In genomic region chr4:148030486-148030885, GRCh38 we compare ENCODE assay signal across 15 cellular contexts.
DNase-seq lines count a peak whose midpoint lies in the region; TF ChIP-seq lines count a peak whose summit lies in the region.
"Had no signal": no experiment of that assay in that cellular context is flagged by ENCODE, and none has a peak within 500 bp of the region (broad histone marks: within the 10 kb centered on the region; RNA-seq: fewer than 3 reads in every experiment).

No MANE protein-coding gene starts in this region.

- H3K79me2 ChIP-seq in neural progenitor cell (ENCODE audit: low read depth), result no peaks in the 10 kb centered on the region

- no peak overlapping the region for H3K9ac ChIP-seq in neural progenitor cell

- peaks cover 3% of the 10 kb centered on the region for H3K36me3 Mint-ChIP-seq in neural progenitor cell

- no peaks in the 10 kb centered on the region for H4K20me1 ChIP-seq in neural progenitor cell (ENCODE audit: low read depth)

- H3F3A ChIP-seq in neural progenitor cell (ENCODE audit: low read depth), result no peaks in the 10 kb centered on the region

- H3K9me3 Mint-ChIP-seq in neural progenitor cell, result peaks cover 5% of the 10 kb centered on the region

- no peaks in the 10 kb centered on the region for H3K4me1 ChIP-seq in neural progenitor cell

- peak overlapping the region; percentile 1 for H3K27ac Mint-ChIP-seq in neural progenitor cell

- peaks cover 2% of the 10 kb centered on the region for H3K36me3 ChIP-seq in neural progenitor cell

- no peak for TF ChIP-seq CTCF in neural progenitor cell (IDR thresholded peaks at IDR 0.05)

- H3K9me3 ChIP-seq in neural progenitor cell (ENCODE audit: low read depth), result no peaks in the 10 kb centered on the region

- H3K4me3 ChIP-seq in neural progenitor cell, result no peak overlapping the region

- H3K4me2 ChIP-seq in neural progenitor cell, result no peak overlapping the region

- DNase-seq in DMS 273 (lab: John Stamatoyannopoulos, UW; ENCODE audit: unreplicated experiment) (peak; percentile 15), DMS 273 treated with DMSO at 0.1 percent for 48 hours (lab: John Stamatoyannopoulos, UW) (no peak), NCI-H460 (ENCODE audit: extremely low read depth, low read depth) (peak; percentile 49), dedifferentiated amniotic fluid mesenchymal stem cell (ENCODE audit: extremely low spot score) (peak; percentile 77), neural progenitor cell (ENCODE audit: low spot score) (no peak), SKM-1 (lab: John Stamatoyannopoulos, UW; ENCODE audit: unreplicated experiment) (no peak), D341Med (ENCODE audit: low spot score) (no peak)
- no peak for DNase-seq in stimulated activated naive CD4-positive, alpha-beta T cell treated with Interleukin-2 at 50 U/mL for 16 hours (lab: John Stamatoyannopoulos, UW)
- DNase-seq: activated T-cell treated with anti-CD3 and anti-CD28 coated beads, Interleukin-2, amount 50 U/mL, for 4 hours; DMS79; islet precursor cell; naive thymus-derived CD8-positive, alpha-beta T cell; NCI-H1417 treated with DMSO at 0.1 percent for 48 hours; NCI-H774 had no signal

- H3K4me1 Mint-ChIP-seq in neural progenitor cell, result peaks cover 25% of the 10 kb centered on the region

- H3K27ac ChIP-seq in neural progenitor cell, result no peak overlapping the region
- H3K27ac ChIP-seq: 22Rv1 had no signal

- no peak overlapping the region for H3K4me3 Mint-ChIP-seq in neural progenitor cell
- H3K4me3 Mint-ChIP-seq: activated T-cell treated with anti-CD3 and anti-CD28 coated beads, Interleukin-2, amount 50 U/mL, for 4 hours; naive thymus-derived CD8-positive, alpha-beta T cell had no signal

- no peaks in the 10 kb centered on the region for H3K27me3 ChIP-seq in neural progenitor cell

- H2AFZ ChIP-seq in neural progenitor cell (replicated peaks), result no peak overlapping the region

- H3K27me3 Mint-ChIP-seq in neural progenitor cell (ENCODE audit: insufficient read depth, low read depth), result no peaks in the 10 kb centered on the region
- H3K27me3 Mint-ChIP-seq: naive thymus-derived CD8-positive, alpha-beta T cell had no signal

Comparison
In these comparisons a context has a peak if more than half of its experiments do, and no peak if none do; other contexts are left out.
1. DNase-seq: peak in DMS 273 (single experiment), NCI-H460 (single experiment) and dedifferentiated amniotic fluid mesenchymal stem cell (single experiment); none in DMS 273 treated with DMSO at 0.1 percent for 48 hours (single experiment), neural progenitor cell (single experiment), SKM-1 (single experiment), D341Med (single experiment) and stimulated activated naive CD4-positive, alpha-beta T cell treated with Interleukin-2 at 50 U/mL for 16 hours (single experiment).